ENCODE assay signal across 20 cellular contexts in the genomic region with DNA sequence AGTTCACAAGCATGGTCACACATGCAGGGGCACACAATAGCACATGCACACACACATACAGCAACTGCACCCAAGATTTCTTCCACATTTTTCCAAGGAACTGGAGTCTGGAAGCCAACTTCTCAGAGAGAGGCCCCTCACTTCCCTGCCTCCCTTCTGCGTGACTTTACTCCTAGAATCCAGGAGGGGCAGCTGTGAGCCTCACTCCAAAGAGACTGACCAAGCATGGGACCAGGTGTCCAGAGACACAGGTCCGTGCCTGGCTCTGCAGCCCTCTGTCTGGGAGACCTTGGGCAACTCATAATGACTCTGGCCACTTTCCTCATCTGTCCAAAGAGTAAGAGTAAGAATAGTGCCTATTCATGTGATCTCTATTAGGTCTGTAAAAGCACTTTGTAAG.
DNase-seq lines count a peak whose midpoint lies in the region; ATAC-seq and TF ChIP-seq lines count a peak whose summit lies in the region.
"Had no signal": no experiment of that assay in that cellular context is flagged by ENCODE, and none has a peak within 500 bp of the region (broad histone marks: within the 10 kb centered on the region; RNA-seq: fewer than 3 reads in every experiment).

No MANE protein-coding gene starts in this region.

- H3K4me3 Mint-ChIP-seq in natural killer cell treated with Interleukin-12 subunit alpha and Interleukin-12 subunit beta and Interleukin-15 and Interleukin-18, amount 100 ng/mL, for 72 hours, result no peak overlapping the region
- H3K4me3 Mint-ChIP-seq: CD4-positive, alpha-beta T cell had no signal

- no peaks in the 10 kb centered on the region for H3K36me3 Mint-ChIP-seq in natural killer cell treated with Interleukin-12 subunit alpha and Interleukin-12 subunit beta and Interleukin-15 and Interleukin-18, amount 100 ng/mL, for 72 hours

- H3K27ac ChIP-seq in WERI-Rb-1 (no peak overlapping the region), iPS DF 6.9 (ENCODE audit: low read length) (no peak overlapping the region)
- H3K27ac ChIP-seq: SJCRH30 had no signal

- H3K9me3 ChIP-seq in WERI-Rb-1 (ENCODE audit: severe bottlenecking), result peaks cover 4% of the 10 kb centered on the region
- no peaks in the 10 kb centered on the region for H3K9me3 ChIP-seq in iPS DF 6.9 (ENCODE audit: control insufficient read depth, insufficient read depth, low read length)
- H3K9me3 ChIP-seq: Caco-2, HAP-1, SJCRH30 had no signal

- H3K36me3 ChIP-seq in WERI-Rb-1 (no peaks in the 10 kb centered on the region), iPS DF 6.9 (ENCODE audit: control insufficient read depth, insufficient read depth, low read length) (no peaks in the 10 kb centered on the region)
- H3K36me3 ChIP-seq: HAP-1, SJCRH30 had no signal

- H3K4me3 ChIP-seq in WERI-Rb-1 (ENCODE audit: low read depth, low read length) (no peak overlapping the region), iPS DF 6.9 (ENCODE audit: low read length) (no peak overlapping the region)
- H3K4me3 ChIP-seq: HAP-1, SJCRH30 had no signal

- intact Hi-C loops in cardiac septum (cut with DNase I) (no loop called here), Right ventricle myocardium inferior (cut with DNase I) (no loop called here)

- TF ChIP-seq CTCF in WERI-Rb-1 (IDR thresholded peaks at IDR 0.05; ENCODE audit: low read depth, low read length), result peak; percentile 45

- no peaks in the 10 kb centered on the region for H3K4me1 ChIP-seq in iPS DF 6.9 (ENCODE audit: control insufficient read depth, insufficient read depth, low read length)
- H3K4me1 ChIP-seq: Caco-2, HAP-1, SJCRH30 had no signal

- no CpG with 5 or more reads among the region's 2 CpGs for WGBS in iPS DF 6.9 (ENCODE audit: insufficient coverage, insufficient read length)

- no peaks in the 10 kb centered on the region for H3K9me3 Mint-ChIP-seq in natural killer cell treated with Interleukin-12 subunit alpha and Interleukin-12 subunit beta and Interleukin-15 and Interleukin-18, amount 100 ng/mL, for 72 hours
- H3K9me3 Mint-ChIP-seq: CD4-positive, alpha-beta T cell had no signal

- H3K27me3 ChIP-seq in WERI-Rb-1 (ENCODE audit: insufficient read depth, low read depth, severe bottlenecking) (no peaks in the 10 kb centered on the region), iPS DF 6.9 (ENCODE audit: control insufficient read depth, insufficient read depth, low read length) (no peaks in the 10 kb centered on the region)

- H3K27me3 Mint-ChIP-seq in natural killer cell treated with Interleukin-12 subunit alpha and Interleukin-12 subunit beta and Interleukin-15 and Interleukin-18, amount 100 ng/mL, for 72 hours, result peaks cover 20 to 42% of the 10 kb centered on the region in 2 donors

- ATAC-seq in Right ventricle myocardium inferior, result no peak
- no peak for ATAC-seq in natural killer cell treated with Interleukin-12 subunit alpha and Interleukin-12 subunit beta and Interleukin-15 and Interleukin-18, amount 100 ng/mL, for 72 hours

- DNase-seq in cardiac septum (ENCODE audit: low spot score), result peak; percentile 3
- no peak for DNase-seq in Right ventricle myocardium inferior (ENCODE audit: missing footprints)
- peak; percentile 31 for DNase-seq in WERI-Rb-1
- DNase-seq in iPS DF 6.9 (ENCODE audit: low read depth, low spot score), result peak; percentile 9
- DNase-seq in activated effector memory CD4-positive, alpha-beta T cell treated with Interleukin-2 at 50 U/mL for 16 hours, result no peak
- no peak for DNase-seq in SHP77 treated with DMSO at 0.1 percent for 48 hours (lab: John Stamatoyannopoulos, UW)
- DNase-seq in natural killer cell treated with Interleukin-12 subunit alpha and Interleukin-12 subunit beta and Interleukin-15 and Interleukin-18, amount 100 ng/mL, for 72 hours (ENCODE audit: low spot score), result no peak
- no peak for DNase-seq in SIG-M5 (lab: John Stamatoyannopoulos, UW)
- DNase-seq: Caco-2; CD4-positive, alpha-beta T cell; DMS53; EL; KBM-7; NCI-H1694 treated with DMSO at 0.1 percent for 48 hours; NCI-H2107; NCI-H510A; NCI-H774; RPMI8226 had no signal

- H3K4me1 Mint-ChIP-seq in natural killer cell treated with Interleukin-12 subunit alpha and Interleukin-12 subunit beta and Interleukin-15 and Interleukin-18, amount 100 ng/mL, for 72 hours (ENCODE audit: low read depth in 2 of 2), result no peaks in the 10 kb centered on the region

- no peak overlapping the region for H3K27ac Mint-ChIP-seq in natural killer cell treated with Interleukin-12 subunit alpha and Interleukin-12 subunit beta and Interleukin-15 and Interleukin-18, amount 100 ng/mL, for 72 hours
- H3K27ac Mint-ChIP-seq: CD4-positive, alpha-beta T cell had no signal

Comparison
In these comparisons a context has a peak if more than half of its experiments do, and no peak if none do; other contexts are left out.
1. DNase-seq: peak in cardiac septum (single experiment), WERI-Rb-1 (single experiment) and iPS DF 6.9 (single experiment); none in Right ventricle myocardium inferior (single experiment), activated effector memory CD4-positive, alpha-beta T cell treated with Interleukin-2 at 50 U/mL for 16 hours (single experiment), SHP77 treated with DMSO at 0.1 percent for 48 hours (single experiment), natural killer cell treated with Interleukin-12 subunit alpha and Interleukin-12 subunit beta and Interleukin-15 and Interleukin-18, amount 100 ng/mL, for 72 hours (single experiment) and SIG-M5 (single experiment).